ENCODE assay signal across 8 cellular contexts in genomic region chr17:76970228-76970627, GRCh38.
DNase-seq lines count a peak whose midpoint lies in the region; ATAC-seq and TF ChIP-seq lines count a peak whose summit lies in the region.
"Not testable (repeated sequence)": the region's sequence is repeated elsewhere in the genome, so short reads cannot be mapped to it uniquely, and the experiment has no call there.

No MANE protein-coding gene starts in this region.

- not testable (repeated sequence) for H2BK15ac ChIP-seq in H9 (ENCODE audit: low read depth, low read length)

- not testable (repeated sequence) for H4K8ac ChIP-seq in H9 (replicated peaks; ENCODE audit: insufficient read length, low read depth, low read length)

- not testable (repeated sequence) for H3K9me3 Mint-ChIP-seq in H9; activated T-helper 17 cell treated with anti-CD3 and anti-CD28 coated beads, Interleukin-2, amount 50 U/mL, for 72 hours; neural crest cell

- not testable (repeated sequence) for H2BK12ac ChIP-seq in H9 (ENCODE audit: insufficient read length, low read depth, low read length)

- H3K9me2 ChIP-seq in PC-3 (replicated peaks; ENCODE audit: low read length): not testable (repeated sequence)

- not testable (repeated sequence) for H3K23ac ChIP-seq in H9 (ENCODE audit: insufficient read length, low read depth, low read length)

- H3K27ac Mint-ChIP-seq in H9: peak overlapping the region in 2 of 3 experiments; percentile 1 to 9; a peak in 4 of 7 replicates
- H3K27ac Mint-ChIP-seq in activated T-helper 17 cell treated with anti-CD3 and anti-CD28 coated beads, Interleukin-2, amount 50 U/mL, for 72 hours; neural crest cell (ENCODE audit: unreplicated experiment): not testable (repeated sequence)

- peaks cover 12% of the 10 kb centered on the region; the same call in 1 of the 2 replicates for H3K36me3 ChIP-seq in BLaER1
- H3K36me3 ChIP-seq in PC-3 (ENCODE audit: low read depth, low read length): not testable (repeated sequence)

- H3K18ac ChIP-seq in H9 (ENCODE audit: insufficient read length, low read depth, low read length): not testable (repeated sequence)

- POLR2A ChIA-PET in PC-3 (lab: Charles Lee; ENCODE audit: unreplicated experiment): not testable (repeated sequence)

- peaks cover 27% of the 10 kb centered on the region; the same call in 1 of the 2 replicates for H4K20me1 ChIP-seq in BLaER1
- H4K20me1 ChIP-seq in H9 (ENCODE audit: control insufficient read depth, insufficient read depth, insufficient read length); PC-3 (ENCODE audit: low read length): not testable (repeated sequence)

- H3K27me3 ChIP-seq in BLaER1; H9 (ENCODE audit: insufficient read depth, low read length); PC-3 (ENCODE audit: low read length): not testable (repeated sequence)

- H3K9ac ChIP-seq in BLaER1: peak overlapping the region; percentile 80
- H3K9ac ChIP-seq in H9 (ENCODE audit: extremely low read depth, insufficient read length, low read length); PC-3 (ENCODE audit: low read length): not testable (repeated sequence)

- not testable (repeated sequence) for H2BK5ac ChIP-seq in H9 (ENCODE audit: insufficient read length, low read length)

- H3K4me3 ChIP-seq in BLaER1: peak overlapping the region; percentile 72
- H3K4me3 ChIP-seq in PC-3 (ENCODE audit: low read length): peak overlapping the region; percentile 61
- not testable (repeated sequence) for H3K4me3 ChIP-seq in epithelial cell of esophagus (ENCODE audit: low read length)

- not testable (repeated sequence) for H4K91ac ChIP-seq in H9 (ENCODE audit: insufficient read length, low read depth, low read length)

- peak overlapping the region in 1 of 2 experiments; percentile 12; a peak in 3 of 5 replicates for H3K4me3 Mint-ChIP-seq in H9
- H3K4me3 Mint-ChIP-seq in activated T-helper 17 cell treated with anti-CD3 and anti-CD28 coated beads, Interleukin-2, amount 50 U/mL, for 72 hours: peak overlapping the region; percentile 81
- peak overlapping the region; percentile 96 for H3K4me3 Mint-ChIP-seq in neural crest cell

- H2BK20ac ChIP-seq in H9 (ENCODE audit: low read depth, low read length, poor library complexity, severe bottlenecking): not testable (repeated sequence)

- not testable (repeated sequence) for BruUV-seq in PC-3 (replicated peaks; lab: Mats Ljungman, UMichigan)

- H3K23me2 ChIP-seq in H9 (ENCODE audit: insufficient read length, low read depth, low read length, poor library complexity, severe bottlenecking): not testable (repeated sequence)

- CTCF ChIA-PET in PC-3 (lab: Charles Lee): not testable (repeated sequence)

- not testable (repeated sequence) for DNase-seq in H9; neural crest cell (ENCODE audit: low read depth, low spot score)
- DNase-seq in NCI-H146 (lab: John Stamatoyannopoulos, UW): peak; percentile 19
- DNase-seq in PC-3: peak; percentile 58
- peak; percentile 28 for DNase-seq in epithelial cell of esophagus (ENCODE audit: low read depth)
- DNase-seq in kidney tubule cell (ENCODE audit: low spot score): peak; percentile 12

- H3T11ph ChIP-seq in H9 (ENCODE audit: low read length): not testable (repeated sequence)

- H3K4me1 ChIP-seq in BLaER1 (peaks cover 69% of the 10 kb centered on the region), PC-3 (ENCODE audit: insufficient read depth, low read length) (peaks cover 21% of the 10 kb centered on the region)
- H3K4me1 ChIP-seq in H9 (ENCODE audit: insufficient read depth, low read length): not testable (repeated sequence)

- peak overlapping the region; percentile 99 for H3K4me2 ChIP-seq in BLaER1
- H3K4me2 ChIP-seq in H9 (ENCODE audit: insufficient read depth, insufficient read length, low read length): peak overlapping the region; percentile 31
- H3K4me2 ChIP-seq in PC-3 (ENCODE audit: low read length): peak overlapping the region; percentile 86

- H3K79me2 ChIP-seq in H9 (ENCODE audit: insufficient read depth, low read length); PC-3 (ENCODE audit: low read length): not testable (repeated sequence)

- H3K4me1 Mint-ChIP-seq in H9 (peaks cover 46 to 59% of the 10 kb centered on the region in 2 experiments), neural crest cell (peaks cover 21% of the 10 kb centered on the region)
- H3K4me1 Mint-ChIP-seq in activated T-helper 17 cell treated with anti-CD3 and anti-CD28 coated beads, Interleukin-2, amount 50 U/mL, for 72 hours: not testable (repeated sequence)

- ATAC-seq in PC-3: peak; percentile 14
- ATAC-seq in activated T-helper 17 cell treated with anti-CD3 and anti-CD28 coated beads, Interleukin-2, amount 50 U/mL, for 72 hours (replicated peaks): not testable (repeated sequence)

- H3K27ac ChIP-seq in BLaER1 (peak overlapping the region; percentile 83), PC-3 (ENCODE audit: low read length) (peak overlapping the region; percentile 63)
- H3K27ac ChIP-seq in H9 (ENCODE audit: insufficient read length, low read depth, low read length): not testable (repeated sequence)

- H3K79me1 ChIP-seq in H9 (ENCODE audit: insufficient read depth, low read depth, low read length, poor library complexity, severe bottlenecking): not testable (repeated sequence)

- H3K4ac ChIP-seq in H9 (ENCODE audit: low read depth, low read length): not testable (repeated sequence)

- not testable (repeated sequence) for H3K36me3 Mint-ChIP-seq in H9 (ENCODE audit: insufficient read depth in 1 of 3, low read depth in 3 of 3); activated T-helper 17 cell treated with anti-CD3 and anti-CD28 coated beads, Interleukin-2, amount 50 U/mL, for 72 hours (ENCODE audit: low read depth); neural crest cell (ENCODE audit: low read depth)

- H2BK120ac ChIP-seq in H9 (ENCODE audit: low read depth, low read length, poor library complexity, severe bottlenecking): not testable (repeated sequence)

- 0 out of 2 replicates have a peak overlapping the region, but pooled peaks have one; percentile 8 for H3K14ac ChIP-seq in H9 (ENCODE audit: insufficient read depth, low read length)

- H2AFZ ChIP-seq in H9 (ENCODE audit: low read length); PC-3 (ENCODE audit: low read length): not testable (repeated sequence)

- H3K9me3 ChIP-seq in BLaER1: peaks cover 12% of the 10 kb centered on the region
- H3K9me3 ChIP-seq in H9 (ENCODE audit: control insufficient read depth, low read depth, low read length); PC-3 (ENCODE audit: low read length): not testable (repeated sequence)

- WGBS in H9 (ENCODE audit: extremely low coverage, insufficient read length, low lambda C conversion rate): no CpG with 5 or more reads among the region's 5 CpGs

- intact Hi-C loops in PC-3 (cut with micrococcal nuclease): not testable (repeated sequence)

- H3K27me3 Mint-ChIP-seq in H9 (ENCODE audit: low read depth); activated T-helper 17 cell treated with anti-CD3 and anti-CD28 coated beads, Interleukin-2, amount 50 U/mL, for 72 hours; neural crest cell (ENCODE audit: low read depth): not testable (repeated sequence)

- H4K5ac ChIP-seq in H9 (ENCODE audit: insufficient read length, low read depth, low read length): not testable (repeated sequence)

- TF ChIP-seq CTCF in H9 (conservative IDR thresholded peaks at IDR 0.05); PC-3 (conservative IDR thresholded peaks at IDR 0.05; ENCODE audit: low read depth, low read length); epithelial cell of esophagus (IDR thresholded peaks at IDR 0.05; ENCODE audit: insufficient read depth, low read depth, low read length, missing control alignments); neural crest cell (conservative IDR thresholded peaks at IDR 0.05): not testable (repeated sequence)

- not testable (repeated sequence) for H3F3A ChIP-seq in PC-3 (ENCODE audit: low read length, unreplicated experiment)

- H2AK5ac ChIP-seq in H9 (ENCODE audit: insufficient read length, low read length): not testable (repeated sequence)

- not testable (repeated sequence) for H3K56ac ChIP-seq in H9 (ENCODE audit: insufficient read length, low read depth, low read length)

Comparison
In these comparisons a context has a peak if more than half of its experiments do, and no peak if none do; other contexts are left out.
1. H3K4me2 ChIP-seq: peak in every context shown above with its lines; median percentile 99 in BLaER1; 86 in PC-3; 31 in H9.